ENCODE assay signal across 8 cellular contexts in the genomic region with DNA sequence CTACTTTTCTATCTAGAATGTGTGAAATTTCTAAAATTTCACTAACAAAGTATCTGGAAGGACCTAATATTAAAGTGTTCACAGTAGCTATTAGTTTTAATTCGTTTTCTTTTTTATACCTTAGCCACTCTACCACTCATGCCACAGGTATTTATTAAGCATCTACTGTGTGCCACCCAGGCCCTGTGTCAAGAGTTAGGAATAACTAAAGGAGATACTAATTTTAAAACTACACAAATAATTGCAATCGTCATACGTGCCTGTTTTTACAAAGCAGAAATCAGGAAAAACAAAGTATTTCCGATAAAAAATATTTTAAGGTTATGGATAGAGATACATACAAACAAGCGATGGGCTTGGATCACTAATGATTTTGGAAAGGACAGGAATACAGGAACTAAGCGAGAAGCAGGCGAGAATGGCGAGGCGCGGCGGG. TPM values are rescaled to one million over a fixed set of nuclear protein-coding genes. Genes with fewer than 3 reads are reported as not detected.
DNase-seq lines count a peak whose midpoint lies in the region; ATAC-seq and TF ChIP-seq lines count a peak whose summit lies in the region.

No MANE protein-coding gene starts in this region.

- H3K27me3 Mint-ChIP-seq in naive B cell, result no peaks in the 10 kb centered on the region

- H3K9me3 ChIP-seq in AG04450 (ENCODE audit: control insufficient read depth, insufficient read depth, low read length) (no peaks in the 10 kb centered on the region; the same call in none of the 2 replicates), KOPT-K1 (ENCODE audit: insufficient read depth, low read length, poor library complexity, severe bottlenecking) (no peaks in the 10 kb centered on the region)

- H3K27ac Mint-ChIP-seq in naive B cell, result peak overlapping the region in 5 of 6 donors; percentile 90 to 98 (median 96)

- H3K36me3 ChIP-seq in KOPT-K1 (ENCODE audit: insufficient read depth, low read length), result peaks cover 5% of the 10 kb centered on the region; the same call in 1 of the 2 replicates

- no peak for TF ChIP-seq CTCF in AG04450 (IDR thresholded peaks at IDR 0.05; ENCODE audit: low read depth, low read length)
- no peak for TF ChIP-seq CTCF in GM20000 (IDR thresholded peaks at IDR 0.05; ENCODE audit: extremely low read depth, missing control alignments)

- peaks cover 0 to 2% (median 0%) of the 10 kb centered on the region in 7 donors for H3K9me3 Mint-ChIP-seq in naive B cell

- no peaks in the 10 kb centered on the region for H3K36me3 Mint-ChIP-seq in naive B cell

- peak overlapping the region; percentile 78 for H3K4me3 ChIP-seq in AG04450 (ENCODE audit: low read depth, low read length)

- no peak for DNase-seq in AG04450 (ENCODE audit: low read depth, low spot score)
- no peak for DNase-seq in naive B cell
- DNase-seq in DMS153 (lab: John Stamatoyannopoulos, UW), result no peak
- no peak for DNase-seq in GM20000 (ENCODE audit: low spot score)

- H3K27ac ChIP-seq in AG04450 (ENCODE audit: low read depth, low read length) (peak overlapping the region; percentile 73), KOPT-K1 (ENCODE audit: low read depth, low read length, poor library complexity, severe bottlenecking) (peak overlapping the region; percentile 87), cingulate gyrus (ENCODE audit: low read depth, low read length) (peak overlapping the region; percentile 69)

- H3K27me3 ChIP-seq in AG04450 (ENCODE audit: control insufficient read depth, insufficient read depth, low read length), result no peaks in the 10 kb centered on the region

- ATAC-seq in naive B cell (ENCODE audit: low read depth in 2 of 2) (no peak), HG02870 (IDR thresholded peaks at IDR 0.05; ENCODE audit: unreplicated experiment) (no peak), GM21737 (IDR thresholded peaks at IDR 0.05; ENCODE audit: unreplicated experiment) (no peak)

- CTCF ChIA-PET in AG04450 (lab: Charles Lee), result interaction anchor here (0.6 to 2.2 kb wide), 7 partner anchors 9 to 184 kb away, joined by 4 to 9 read pairs (median 5); no protein-coding TSS in a partner anchor

- H3K4me3 Mint-ChIP-seq in naive B cell, result peak overlapping the region; percentile 90 to 98 (median 94)

- POLR2A ChIA-PET in AG04450 (lab: Yijun Ruan, JAX), result interaction anchor here (1.0 to 1.7 kb wide), 4 partner anchors 10 to 93 kb away, joined by 4 to 10 read pairs (median 6); no protein-coding TSS in a partner anchor

- H3K4me1 Mint-ChIP-seq in naive B cell, result peaks cover 20 to 38% (median 25%) of the 10 kb centered on the region in 3 donors

RNA-seq across cellular contexts. Expression of gene EEF2K, which starts 0.5 kb away (rescaled TPM):
- polyA plus RNA-seq in AG04450 (2011; rRNA removed), result 9.6 and 13.5 TPM in 2 replicates
- 32.8 and 37.2 TPM in 2 replicates for polyA minus RNA-seq in AG04450 (2011; rRNA and poly(A)+ RNA removed)
- 1 to 10 TPM; 1.2 to 2.9 (median 1.8) TPM for polyA plus RNA-seq in naive B cell (ENCODE audit: low read depth in 6 of 6)

RNA-seq across cellular contexts. Expression of gene SDR42E2, which starts 43.3 kb away (rescaled TPM):
- not detected in 2 replicates for polyA plus RNA-seq in AG04450 (2011; rRNA removed)
- 0.09 TPM in 1 of 2 replicates, not detected in the other for polyA minus RNA-seq in AG04450 (2011; rRNA and poly(A)+ RNA removed)
- 1 to 10 TPM in 1 of 6 donors, under 1 TPM in 4, not detected in 1; 0.21 to 1.2 (median 0.81) TPM for polyA plus RNA-seq in naive B cell (ENCODE audit: low read depth in 6 of 6)
